In genomic region chr1:37085393-37085792, GRCh38 we compare ENCODE assay signal across 1 cellular context.
TF ChIP-seq lines count a peak whose summit lies in the region.

No MANE protein-coding gene starts in this region.

TF ChIP-seq in HCT116, 20 proteins besides CTCF, POLR2A, EP300 and RAD21 (continued from another document):
- no peak for TF ChIP-seq EZH2 (IDR thresholded peaks at IDR 0.05)
- no peak for TF ChIP-seq EZH2phosphoT487 (IDR thresholded peaks at IDR 0.05; ENCODE audit: borderline replicate concordance)
- no peak for TF ChIP-seq REST (IDR thresholded peaks at IDR 0.05; ENCODE audit: low read depth)
- TF ChIP-seq SRF (IDR thresholded peaks at IDR 0.05; ENCODE audit: low read depth): no peak
TF ChIP-seq in HCT116: peak in this region for 0.
